Comparison of ENCODE assay signal across 19 cellular contexts in the genomic region with DNA sequence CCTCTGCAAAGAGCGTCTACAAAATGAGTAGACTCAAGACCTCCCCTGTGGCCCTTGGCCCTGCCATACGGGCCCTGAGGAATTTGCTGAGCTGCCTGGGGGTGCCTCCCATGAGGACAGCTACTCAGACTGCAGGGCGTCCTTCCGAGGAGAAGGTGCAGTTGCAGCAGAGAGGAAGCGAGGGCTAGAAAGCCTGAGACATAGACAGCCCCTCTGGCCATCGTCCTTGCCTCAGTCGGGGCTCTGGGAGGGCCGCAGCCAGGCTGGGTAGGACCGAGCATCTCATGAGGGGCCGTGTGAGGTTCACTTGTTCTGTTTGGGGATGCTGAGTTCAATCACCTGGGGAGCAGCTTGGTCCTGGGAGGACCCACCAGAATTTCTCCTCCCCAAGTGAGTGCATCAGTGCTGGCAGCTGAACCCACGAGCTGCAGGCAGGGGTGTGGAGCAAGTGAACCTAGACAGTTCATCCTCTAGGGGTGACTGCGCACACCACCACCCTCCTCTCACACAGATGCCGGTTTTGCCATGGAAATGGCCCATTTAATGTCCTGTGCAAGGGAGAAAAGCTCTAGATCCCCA.
"Had no signal": no experiment of that assay in that cellular context is flagged by ENCODE, and none has a peak within 500 bp of the region (broad histone marks: within the 10 kb centered on the region; RNA-seq: fewer than 3 reads in every experiment).

No MANE protein-coding gene starts in this region.

- ATAC-seq: activated CD8-positive, alpha-beta T cell treated with anti-CD3 and anti-CD28 coated beads, Interleukin-2, amount 10 ng/mL, durations not matched to agents 7 days and 5 days; PC-3; T-helper 17 cell; WTC11 had no signal

- DNase-seq: activated CD4-positive, alpha-beta T cell treated with anti-CD3 and anti-CD28 coated beads for 48 hours; activated CD4-positive, alpha-beta T cell treated with anti-CD3 and anti-CD28 coated beads, Interleukin-2, amount 50 U/mL, for 4 hours; activated CD4-positive, CD25-positive, alpha-beta regulatory T cell treated with anti-CD3 and anti-CD28 coated beads, Interleukin-2, amount 50 U/mL, for 72 hours; activated CD8-positive, alpha-beta memory T cell treated with anti-CD3 and anti-CD28 coated beads, Interleukin-2, amount 50 U/mL, for 48 hours; activated CD8-positive, alpha-beta T cell treated with anti-CD3 and anti-CD28 coated beads, Interleukin-2, amount 10 ng/mL, durations not matched to agents 7 days and 5 days; activated naive CD4-positive, alpha-beta T cell treated with anti-CD3 and anti-CD28 coated beads for 36 hours; activated T-cell treated with anti-CD3 and anti-CD28 coated beads, Interleukin-2, amount 50 U/mL, for 1 hour; KG1; NCI-H1048; NCI-H146; NCI-H187 treated with DMSO at 0.1 percent for 48 hours; NCI-H2081 treated with DMSO at 0.1 percent for 48 hours; NCI-H446; NCI-H524; PC-3; SHP77 treated with DMSO at 0.1 percent for 48 hours; T-helper 17 cell; T-helper 9 cell had no signal
